13 cellular contexts compared by ENCODE assay signal in genomic region chr7:1125603-1125969, GRCh38. TPM values are rescaled to one million over a fixed set of nuclear protein-coding genes. Genes with fewer than 3 reads are reported as not detected.
"Had no signal": no experiment of that assay in that cellular context is flagged by ENCODE, and none has a peak within 500 bp of the region (broad histone marks: within the 10 kb centered on the region; RNA-seq: fewer than 3 reads in every experiment).

No MANE protein-coding gene starts in this region.

- H3K4me3 ChIP-seq: left lung, transverse colon had no signal

- H3K9me3 ChIP-seq: gastrocnemius medialis, left lung, transverse colon had no signal

- DNase-seq: activated CD4-positive, alpha-beta T cell treated with anti-CD3 and anti-CD28 coated beads, Interleukin-2, amount 50 U/mL, for 48 hours; activated naive CD4-positive, alpha-beta T cell; activated naive CD8-positive, alpha-beta T cell treated with anti-CD3 and anti-CD28 coated beads for 36 hours; cortex of kidney; effector CD8-positive, alpha-beta T cell; left lung; retina; stimulated activated naive CD8-positive, alpha-beta T cell treated with anti-CD3 and anti-CD28 coated beads, Interleukin-15, Interleukin-2, amounts not matched to agents 100 U/mL and 50 U/mL, for 24 hours; T1000; transverse colon had no signal

- H3K36me3 ChIP-seq: gastrocnemius medialis, transverse colon had no signal

- H3K27ac ChIP-seq: left lung, transverse colon had no signal

- ATAC-seq: stimulated activated naive CD8-positive, alpha-beta T cell treated with anti-CD3 and anti-CD28 coated beads, Interleukin-15, Interleukin-2, amounts not matched to agents 100 U/mL and 50 U/mL, for 24 hours had no signal

- H3K27me3 ChIP-seq: gastrocnemius medialis, left lung, transverse colon had no signal

RNA-seq across cellular contexts. Expression of gene GPER1, which starts 37.7 kb away (rescaled TPM):
- total RNA-seq: activated T-helper 1 cell treated with anti-CD3 and anti-CD28 coated beads, Interleukin-12 subunit alpha, Interleukin-12 subunit beta, Interleukin-2, Interleukin-4 antibody, amounts not matched to agents 30 ng/mL and 10 ng/mL and 1 ng/mL, durations not matched to agents 14 hours and 24 hours and 36 hours; T-helper 1 cell treated with Interleukin-12 subunit alpha and Interleukin-12 subunit beta and Interleukin-4 antibody, amounts not matched to agents 30 ng/mL and 1 ng/mL, for 36 hours had no signal
